Comparison of ENCODE assay signal across 1 cellular context in the genomic region with DNA sequence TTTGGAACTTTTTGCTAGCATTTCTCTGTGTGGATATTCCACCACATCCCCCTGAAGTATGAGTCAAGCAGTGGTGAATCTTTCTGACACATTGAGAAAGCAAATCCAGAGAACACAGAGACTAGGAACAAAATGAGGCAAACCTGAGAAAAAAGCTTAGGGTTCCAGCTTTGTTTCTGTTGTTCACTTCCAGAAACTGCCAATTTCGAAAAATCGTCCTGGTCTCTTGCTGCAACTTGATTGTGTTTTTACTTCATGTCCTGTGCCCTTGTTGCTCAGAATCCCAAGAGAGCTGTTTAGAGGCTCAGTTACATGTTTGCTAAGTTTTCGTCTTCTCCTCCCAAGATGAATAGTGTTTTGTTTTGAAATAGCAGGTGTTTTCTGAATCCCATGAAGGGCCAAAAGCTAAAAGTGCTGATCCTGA.
TF ChIP-seq lines count a peak whose summit lies in the region.

No MANE protein-coding gene starts in this region.

TF ChIP-seq in GM12878, 131 proteins besides CTCF, POLR2A, EP300 and RAD21:
- TF ChIP-seq SUPT20H (IDR thresholded peaks at IDR 0.05; ENCODE audit: borderline replicate concordance, control insufficient read depth, low read depth, low read length), result no peak
- no peak for TF ChIP-seq POU2F2 (IDR thresholded peaks at IDR 0.05; ENCODE audit: borderline replicate concordance, low read depth, low read length)
